In genomic region chr17:35898283-35899070, GRCh38 we compare ENCODE assay signal across 10 cellular contexts. TPM values are rescaled to one million over a fixed set of nuclear protein-coding genes. Genes with fewer than 3 reads are reported as not detected.
DNase-seq lines count a peak whose midpoint lies in the region; ATAC-seq and TF ChIP-seq lines count a peak whose summit lies in the region.
"Had no signal": no experiment of that assay in that cellular context is flagged by ENCODE, and none has a peak within 500 bp of the region (broad histone marks: within the 10 kb centered on the region; RNA-seq: fewer than 3 reads in every experiment).

No MANE protein-coding gene starts in this region.

- H3K36me3 Mint-ChIP-seq in activated naive CD4-positive, alpha-beta T cell treated with anti-CD3 and anti-CD28 coated beads, Interleukin-2, amount 10 ng/mL, durations not matched to agents 7 days and 5 days: no peaks in the 10 kb centered on the region

- intact Hi-C loops in prostate gland (cut with DNase I): no loop called here

- DNase-seq in DMS 273 (lab: John Stamatoyannopoulos, UW; ENCODE audit: unreplicated experiment): peak; percentile 61
- no peak for DNase-seq in DMS 273 treated with DMSO at 0.1 percent for 48 hours (lab: John Stamatoyannopoulos, UW)
- DNase-seq in NCI-H774 (lab: John Stamatoyannopoulos, UW): peak; percentile 10
- peak; percentile 39 for DNase-seq in activated naive CD4-positive, alpha-beta T cell treated with anti-CD3 and anti-CD28 coated beads, Interleukin-2, amount 10 ng/mL, durations not matched to agents 7 days and 5 days
- DNase-seq in prostate gland (ENCODE audit: low spot score): peak; percentile 56
- no peak for DNase-seq in NCI-H526 treated with DMSO at 0.1 percent for 48 hours (lab: John Stamatoyannopoulos, UW)
- DNase-seq in hypothalamus (lab: John Stamatoyannopoulos, UW): no peak

- peak overlapping the region; percentile 64 for H3K27ac Mint-ChIP-seq in activated naive CD4-positive, alpha-beta T cell treated with anti-CD3 and anti-CD28 coated beads, Interleukin-2, amount 10 ng/mL, durations not matched to agents 7 days and 5 days

- 45% methylated on average over 6 of the region's 6 CpGs for WGBS in prostate gland

- no peaks in the 10 kb centered on the region for H3K9me3 ChIP-seq in prostate gland

- no peaks in the 10 kb centered on the region for H3K4me1 ChIP-seq in prostate gland (replicated peaks)

- H3K36me3 ChIP-seq in prostate gland: no peaks in the 10 kb centered on the region

- no peaks in the 10 kb centered on the region for H3K9me3 Mint-ChIP-seq in activated naive CD4-positive, alpha-beta T cell treated with anti-CD3 and anti-CD28 coated beads, Interleukin-2, amount 10 ng/mL, durations not matched to agents 7 days and 5 days

- peaks cover 46% of the 10 kb centered on the region for H3K4me1 Mint-ChIP-seq in activated naive CD4-positive, alpha-beta T cell treated with anti-CD3 and anti-CD28 coated beads, Interleukin-2, amount 10 ng/mL, durations not matched to agents 7 days and 5 days

- no peak for TF ChIP-seq POLR2A in prostate gland (IDR thresholded peaks at IDR 0.05)

- no peak for ATAC-seq in HG02970 (IDR thresholded peaks at IDR 0.05; ENCODE audit: low FRiP score, unreplicated experiment)

- CTCF ChIA-PET in activated naive CD4-positive, alpha-beta T cell treated with anti-CD3 and anti-CD28 coated beads, Interleukin-2, amount 10 ng/mL, durations not matched to agents 7 days and 5 days (lab: Charles Lee): interaction anchor here (1.3 to 1.7 kb wide), 3 partner anchors 8 to 26 kb away, joined by 3 to 4 read pairs (median 3); no protein-coding TSS in a partner anchor

- H3K4me3 Mint-ChIP-seq in activated naive CD4-positive, alpha-beta T cell treated with anti-CD3 and anti-CD28 coated beads, Interleukin-2, amount 10 ng/mL, durations not matched to agents 7 days and 5 days: peak overlapping the region; percentile 11

- H3K27me3 ChIP-seq in prostate gland (replicated peaks; ENCODE audit: insufficient read depth): no peaks in the 10 kb centered on the region

- no peak overlapping the region for H3K27ac ChIP-seq in prostate gland
- H3K27ac ChIP-seq: 22Rv1 had no signal

- H3K27me3 Mint-ChIP-seq in activated naive CD4-positive, alpha-beta T cell treated with anti-CD3 and anti-CD28 coated beads, Interleukin-2, amount 10 ng/mL, durations not matched to agents 7 days and 5 days: peaks cover 4% of the 10 kb centered on the region

- no peak overlapping the region for H3K4me3 ChIP-seq in prostate gland

- TF ChIP-seq CTCF in prostate gland (IDR thresholded peaks at IDR 0.05): no peak

RNA-seq across cellular contexts. Expression of gene CCL5, which starts 18.3 kb away (rescaled TPM):
- total RNA-seq in prostate gland: 1 to 10 TPM; 1.2 to 4.5 TPM

RNA-seq across cellular contexts. Expression of gene HEATR9, which starts 29.8 kb away (rescaled TPM):
- under 1 TPM in 1 of 2 donors, not detected in 1; 0.40 TPM for total RNA-seq in prostate gland
- total RNA-seq: dermis microvascular lymphatic vessel endothelial cell had no signal

RNA-seq across cellular contexts. Expression of gene RDM1, which starts 32.1 kb away (rescaled TPM):
- 1 to 10 TPM in 1 of 2 donors, not detected in 1; 2.4 TPM for total RNA-seq in prostate gland

RNA-seq across cellular contexts. Expression of gene LYZL6, which starts 45.0 kb away (rescaled TPM):
- total RNA-seq in prostate gland: 1 to 10 TPM in 1 of 2 donors, not detected in 1; 4.4 TPM
- total RNA-seq: dermis microvascular lymphatic vessel endothelial cell had no signal

Comparison
In these comparisons a context has a peak if more than half of its experiments do, and no peak if none do; other contexts are left out.
1. DNase-seq: peak in DMS 273 (single experiment), NCI-H774 (single experiment), activated naive CD4-positive, alpha-beta T cell treated with anti-CD3 and anti-CD28 coated beads, Interleukin-2, amount 10 ng/mL, durations not matched to agents 7 days and 5 days (single experiment) and prostate gland (single experiment); none in DMS 273 treated with DMSO at 0.1 percent for 48 hours (single experiment), NCI-H526 treated with DMSO at 0.1 percent for 48 hours (single experiment) and hypothalamus (0 of 51).